11 cellular contexts compared by ENCODE assay signal in the genomic region with DNA sequence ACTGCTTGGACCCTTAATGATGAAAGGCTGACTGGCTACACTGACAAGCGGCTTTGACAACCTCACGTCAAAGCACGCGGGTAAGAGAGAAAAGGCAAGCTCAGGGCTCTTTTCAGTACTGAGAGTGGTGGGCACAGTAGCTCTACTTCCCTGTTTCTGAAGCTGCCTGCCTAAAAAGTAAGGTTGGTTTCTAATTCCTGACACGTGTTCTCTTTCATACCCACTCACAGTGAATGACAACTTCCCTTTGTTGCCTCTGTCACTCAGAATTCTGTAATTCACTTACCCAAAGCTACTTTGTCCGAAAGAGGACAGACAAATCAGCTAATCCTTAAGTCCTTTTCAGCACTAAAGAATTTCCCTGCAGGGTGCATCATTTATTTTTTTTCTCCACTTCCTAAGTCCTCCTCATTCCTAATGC.
A peak's percentile ranks its signal among the peaks of the same experiment; 100 is the strongest.
DNase-seq lines count a peak whose midpoint lies in the region; ATAC-seq and TF ChIP-seq lines count a peak whose summit lies in the region.
"Had no signal": no experiment of that assay in that cellular context is flagged by ENCODE, and none has a peak within 500 bp of the region (broad histone marks: within the 10 kb centered on the region; RNA-seq: fewer than 3 reads in every experiment).

No MANE protein-coding gene starts in this region.

- H3K4me1 ChIP-seq in foreskin keratinocyte: peaks cover 9% of the 10 kb centered on the region

- ATAC-seq in GM19463 (IDR thresholded peaks at IDR 0.05; ENCODE audit: unreplicated experiment) (peak; percentile 58), HG03571 (IDR thresholded peaks at IDR 0.05; ENCODE audit: unreplicated experiment) (peak; percentile 52), GM21390 (IDR thresholded peaks at IDR 0.05; ENCODE audit: unreplicated experiment) (no peak), HG02885 (IDR thresholded peaks at IDR 0.05; ENCODE audit: poor library complexity, unreplicated experiment) (no peak), foreskin keratinocyte (no peak), Right ventricle myocardium inferior (no peak)

- DNase-seq in Ammon's horn (ENCODE audit: low spot score) (peak; percentile 60), cerebellar cortex (ENCODE audit: low spot score) (peak; percentile 23), foreskin keratinocyte (no peak), Right ventricle myocardium inferior (ENCODE audit: missing footprints) (no peak)
- DNase-seq: activated CD4-positive, alpha-beta T cell treated with anti-CD3 and anti-CD28 coated beads, Interleukin-2, amount 10 ng/mL, durations not matched to agents 24 days and 14 days; DMS79 treated with DMSO at 0.1 percent for 48 hours; NCI-H1105 treated with DMSO at 0.1 percent for 48 hours had no signal

- no peak for TF ChIP-seq CTCF in foreskin keratinocyte (conservative IDR thresholded peaks at IDR 0.05)

- intact Hi-C loops in Right ventricle myocardium inferior (cut with DNase I): no loop called here

- no peak overlapping the region for H3K27ac ChIP-seq in foreskin keratinocyte

- no peaks in the 10 kb centered on the region for H3K27me3 ChIP-seq in foreskin keratinocyte

Comparison
In these comparisons a context has a peak if more than half of its experiments do, and no peak if none do; other contexts are left out.
1. DNase-seq: peak in Ammon's horn (single experiment) and cerebellar cortex (single experiment); none in foreskin keratinocyte (0 of 2) and Right ventricle myocardium inferior (single experiment).
2. ATAC-seq: peak in GM19463 (single experiment) and HG03571 (single experiment); none in GM21390 (single experiment), HG02885 (single experiment), foreskin keratinocyte (single experiment) and Right ventricle myocardium inferior (single experiment).